Comparison of ENCODE assay signal across 18 cellular contexts in genomic region chr5:23269981-23270380, GRCh38.
"Had no signal": no experiment of that assay in that cellular context is flagged by ENCODE, and none has a peak within 500 bp of the region (broad histone marks: within the 10 kb centered on the region; RNA-seq: fewer than 3 reads in every experiment).

No MANE protein-coding gene starts in this region.

- ATAC-seq: left lobe of liver; natural killer cell treated with Interleukin-12 subunit alpha and Interleukin-12 subunit beta and Interleukin-15 and Interleukin-18, amount 100 ng/mL, for 72 hours; T-helper 17 cell; upper lobe of right lung had no signal

- DNase-seq: activated B cell treated with CpG ODN at 0.5 μM for 24 hours; activated CD4-positive, alpha-beta T cell treated with anti-CD3 and anti-CD28 coated beads, Interleukin-2, amount 10 ng/mL, durations not matched to agents 7 days and 5 days; activated CD8-positive, alpha-beta memory T cell treated with anti-CD3 and anti-CD28 coated beads for 24 hours; activated naive CD4-positive, alpha-beta T cell treated with anti-CD3 and anti-CD28 coated beads, Interleukin-2, amount 50 U/mL, for 16 hours; activated T-cell treated with anti-CD3 and anti-CD28 coated beads for 4 hours; adrenal gland; cortex of kidney; effector memory CD4-positive, alpha-beta T cell; erythroblast; head of caudate nucleus; stimulated activated CD4-positive, alpha-beta T cell treated with anti-CD3 and anti-CD28 coated beads, Interleukin-2, amount 100 ng/mL, for 48 hours; stimulated activated naive CD4-positive, alpha-beta T cell treated with Interleukin-2 at 50 U/mL for 16 hours; T-helper 17 cell; testis; upper lobe of right lung had no signal

- H3K4me3 ChIP-seq: adrenal gland, testis, upper lobe of right lung had no signal

- H3K27me3 ChIP-seq: adrenal gland, testis, upper lobe of right lung had no signal

- FAIRE-seq: islet of Langerhans had no signal

- H3K36me3 ChIP-seq: adrenal gland, upper lobe of right lung had no signal

- H3K9me3 ChIP-seq: adrenal gland, testis, upper lobe of right lung had no signal

- H3K4me1 ChIP-seq: adrenal gland, testis, upper lobe of right lung had no signal

- H3K27ac ChIP-seq: adrenal gland, testis, upper lobe of right lung had no signal
